Comparison of ENCODE assay signal across 13 cellular contexts in genomic region chr9:93813687-93814560, GRCh38.
DNase-seq lines count a peak whose midpoint lies in the region; TF ChIP-seq lines count a peak whose summit lies in the region.
"Had no signal": no experiment of that assay in that cellular context is flagged by ENCODE, and none has a peak within 500 bp of the region (broad histone marks: within the 10 kb centered on the region; RNA-seq: fewer than 3 reads in every experiment).

No MANE protein-coding gene starts in this region.

- DNase-seq in DMS153 (lab: John Stamatoyannopoulos, UW) (peak; percentile 98), NCI-H128 (lab: John Stamatoyannopoulos, UW; ENCODE audit: unreplicated experiment) (peak; percentile 88), NCI-H524 (lab: John Stamatoyannopoulos, UW) (peak; percentile 95 to 98), iPS-NIHi11 (ENCODE audit: low spot score) (peak; percentile 47), A673 (ENCODE audit: low spot score) (no peak), DMS 273 treated with DMSO at 0.1 percent for 48 hours (lab: John Stamatoyannopoulos, UW) (no peak), EL (no peak), NK-92 (lab: John Stamatoyannopoulos, UW; ENCODE audit: unreplicated experiment) (no peak)
- DNase-seq: GDM1; left ventricle myocardium superior; stimulated activated CD4-positive, alpha-beta T cell treated with anti-CD3 and anti-CD28 coated beads, Interleukin-12 subunit alpha, Interleukin-12 subunit beta, amount 100 ng/mL, for 4 hours; stimulated activated CD8-positive, alpha-beta memory T cell treated with anti-CD3 and anti-CD28 coated beads, Interleukin-4, amount 100 ng/mL, for 48 hours had no signal

- no peaks in the 10 kb centered on the region for H3K36me3 ChIP-seq in A673 (ENCODE audit: insufficient read depth, low read length, poor library complexity, severe bottlenecking)

- no peak overlapping the region for H3K27ac ChIP-seq in A673 (ENCODE audit: low read depth, low read length, poor library complexity, severe bottlenecking)
- H3K27ac ChIP-seq: body of pancreas had no signal

- POLR2A ChIA-PET in A673 (lab: Charles Lee; ENCODE audit: low non-redundant PET) = no interaction called here

- H3K9me3 ChIP-seq in A673 (ENCODE audit: low read depth, low read length, poor library complexity, severe bottlenecking) = no peaks in the 10 kb centered on the region
- H3K9me3 ChIP-seq: body of pancreas had no signal

- H3K27me3 ChIP-seq in A673 (replicated peaks; ENCODE audit: insufficient read depth, low read depth, low read length, poor library complexity) = peaks cover 11% of the 10 kb centered on the region
- H3K27me3 ChIP-seq: body of pancreas had no signal

- no peak for TF ChIP-seq CTCF in A673 (conservative IDR thresholded peaks at IDR 0.05; ENCODE audit: low read depth, low read length)

- BruUV-seq in A673 (replicated peaks; lab: Mats Ljungman, UMichigan) = no TSS peak

- no peaks in the 10 kb centered on the region for H3K4me1 ChIP-seq in A673 (ENCODE audit: insufficient read depth, low read length, poor library complexity, severe bottlenecking)
- H3K4me1 ChIP-seq: body of pancreas had no signal

- intact Hi-C loops in A673 (cut with micrococcal nuclease; ENCODE audit: unreplicated experiment) = no loop called here

- CTCF ChIA-PET in A673 (lab: Charles Lee) = interaction anchor here (1.1 kb wide), 1 partner anchor 149 kb away, joined by 4 read pairs; no protein-coding TSS in a partner anchor

- no peak overlapping the region for H3K4me3 ChIP-seq in A673 (ENCODE audit: low read depth, low read length, poor library complexity, severe bottlenecking)
- H3K4me3 ChIP-seq: body of pancreas had no signal

Comparison
In these comparisons a context has a peak if more than half of its experiments do, and no peak if none do; other contexts are left out.
1. DNase-seq: peak in DMS153 (single experiment), NCI-H128 (single experiment), NCI-H524 (2 of 2) and iPS-NIHi11 (single experiment); none in A673 (single experiment), DMS 273 treated with DMSO at 0.1 percent for 48 hours (single experiment), EL (single experiment) and NK-92 (single experiment).